ENCODE assay signal across 8 cellular contexts in genomic region chr6:63573899-63574553, GRCh38. TPM values are rescaled to one million over a fixed set of nuclear protein-coding genes. Genes with fewer than 3 reads are reported as not detected.
DNase-seq lines count a peak whose midpoint lies in the region; ATAC-seq and TF ChIP-seq lines count a peak whose summit lies in the region.

No MANE protein-coding gene starts in this region.

- peak overlapping the region; percentile 90 for H3K4me3 ChIP-seq in osteoblast (ENCODE audit: insufficient read depth, low read length)

- H3K79me2 ChIP-seq in osteoblast (ENCODE audit: insufficient read depth, low read length) = peaks cover 56% of the 10 kb centered on the region

- peak overlapping the region; percentile 92 for H3K27ac ChIP-seq in osteoblast (ENCODE audit: low read depth, low read length)

- H3K4me3 Mint-ChIP-seq in HFFc6 = peak overlapping the region; percentile 98
- H3K4me3 Mint-ChIP-seq in activated CD8-positive, alpha-beta T cell treated with anti-CD3 and anti-CD28 coated beads, Interleukin-2, amount 10 ng/mL, durations not matched to agents 7 days and 5 days = peak overlapping the region; percentile 96

- peak; percentile 84 for TF ChIP-seq CTCF in HFFc6 (IDR thresholded peaks at IDR 0.05)
- peak; percentile 73 for TF ChIP-seq CTCF in osteoblast (IDR thresholded peaks at IDR 0.05; ENCODE audit: extremely low read depth, low read depth, low read length)

- no peaks in the 10 kb centered on the region for H3K27me3 ChIP-seq in osteoblast (ENCODE audit: insufficient read depth, low read length)

- peaks cover 37% of the 10 kb centered on the region for H4K20me1 ChIP-seq in osteoblast (ENCODE audit: insufficient read depth, low read length)

- H3K4me1 ChIP-seq in osteoblast (ENCODE audit: insufficient read depth, low read length) = peaks cover 20% of the 10 kb centered on the region

- peaks cover 29% of the 10 kb centered on the region for H3K36me3 Mint-ChIP-seq in HFFc6 (ENCODE audit: low read depth)
- H3K36me3 Mint-ChIP-seq in activated CD8-positive, alpha-beta T cell treated with anti-CD3 and anti-CD28 coated beads, Interleukin-2, amount 10 ng/mL, durations not matched to agents 7 days and 5 days (ENCODE audit: low read depth) = peaks cover 38% of the 10 kb centered on the region

- peak; percentile 27 for DNase-seq in DMS53 treated with DMSO at 0.1 percent for 48 hours (lab: John Stamatoyannopoulos, UW; ENCODE audit: unreplicated experiment)
- peak; percentile 49 for DNase-seq in HFFc6
- DNase-seq in NCI-H526 treated with DMSO at 0.1 percent for 48 hours (lab: John Stamatoyannopoulos, UW) = peak; percentile 23
- peak; percentile 61 for DNase-seq in activated CD8-positive, alpha-beta T cell treated with anti-CD3 and anti-CD28 coated beads, Interleukin-2, amount 10 ng/mL, durations not matched to agents 7 days and 5 days
- DNase-seq in fibroblast of peridontal ligament (ENCODE audit: extremely low read depth) = peak; percentile 70
- DNase-seq in osteoblast (ENCODE audit: insufficient read length, low spot score, missing footprints) = peak; percentile 62

- POLR2A ChIA-PET in activated CD8-positive, alpha-beta T cell treated with anti-CD3 and anti-CD28 coated beads, Interleukin-2, amount 10 ng/mL, durations not matched to agents 7 days and 5 days (lab: Charles Lee) = interaction anchor here (0.6 to 2.3 kb wide), 12 partner anchors 24 to 221 kb away, joined by 3 to 21 read pairs (median 4); partner anchors contain the start of gene PHF3

- CTCF ChIA-PET in activated CD8-positive, alpha-beta T cell treated with anti-CD3 and anti-CD28 coated beads, Interleukin-2, amount 10 ng/mL, durations not matched to agents 7 days and 5 days (lab: Charles Lee) = interaction anchor here (0.6 to 2.3 kb wide), 24 partner anchors 10 to 221 kb away, joined by 3 to 18 read pairs (median 4); partner anchors contain the start of gene PHF3

- H3K9me3 Mint-ChIP-seq in HFFc6 = peaks cover 4% of the 10 kb centered on the region; the same call in 1 of the 2 replicates
- no peaks in the 10 kb centered on the region for H3K9me3 Mint-ChIP-seq in activated CD8-positive, alpha-beta T cell treated with anti-CD3 and anti-CD28 coated beads, Interleukin-2, amount 10 ng/mL, durations not matched to agents 7 days and 5 days (ENCODE audit: insufficient read depth)

- H3K27me3 Mint-ChIP-seq in HFFc6 (ENCODE audit: insufficient read depth) = peaks cover 7% of the 10 kb centered on the region; the same call in 1 of the 2 replicates
- H3K27me3 Mint-ChIP-seq in activated CD8-positive, alpha-beta T cell treated with anti-CD3 and anti-CD28 coated beads, Interleukin-2, amount 10 ng/mL, durations not matched to agents 7 days and 5 days (ENCODE audit: low read depth) = no peaks in the 10 kb centered on the region

- no peak for ATAC-seq in activated CD8-positive, alpha-beta T cell treated with anti-CD3 and anti-CD28 coated beads, Interleukin-2, amount 10 ng/mL, durations not matched to agents 7 days and 5 days
- ATAC-seq in GM18858 (IDR thresholded peaks at IDR 0.05; ENCODE audit: unreplicated experiment) (no peak), GM19023 (IDR thresholded peaks at IDR 0.05; ENCODE audit: unreplicated experiment) (no peak)

- H2AFZ ChIP-seq in osteoblast (ENCODE audit: low read length) = no peak overlapping the region

- no peaks in the 10 kb centered on the region for H3K9me3 ChIP-seq in osteoblast (ENCODE audit: low read depth, low read length)

- H3K36me3 ChIP-seq in osteoblast (ENCODE audit: insufficient read depth, low read length) = peaks cover 28% of the 10 kb centered on the region

- H3K27ac Mint-ChIP-seq in HFFc6 = peak overlapping the region; percentile 91
- H3K27ac Mint-ChIP-seq in activated CD8-positive, alpha-beta T cell treated with anti-CD3 and anti-CD28 coated beads, Interleukin-2, amount 10 ng/mL, durations not matched to agents 7 days and 5 days = peak overlapping the region; percentile 97

- H3K4me1 Mint-ChIP-seq in HFFc6 (ENCODE audit: low read depth) = peaks cover 39% of the 10 kb centered on the region
- H3K4me1 Mint-ChIP-seq in activated CD8-positive, alpha-beta T cell treated with anti-CD3 and anti-CD28 coated beads, Interleukin-2, amount 10 ng/mL, durations not matched to agents 7 days and 5 days (ENCODE audit: low read depth) = peaks cover 40% of the 10 kb centered on the region

- H3K4me2 ChIP-seq in osteoblast (ENCODE audit: insufficient read depth, low read length) = peak overlapping the region; percentile 94

RNA-seq across cellular contexts. Expression of gene PTP4A1, which starts 1.7 kb away (rescaled TPM):
- 100 to 1,000 TPM in 3 of 6 experiments, 10 to 100 TPM in 3; 86.1 to 109 (median 98.0) TPM for total RNA-seq in HFFc6 (2021; fragmentation: NEBNext Ultra II Directional; extraction: Animal tissue kit (Norgen Biotek cat#: 25700))
- total RNA-seq in activated CD8-positive, alpha-beta T cell treated with anti-CD3 and anti-CD28 coated beads, Interleukin-2, amount 10 ng/mL, durations not matched to agents 7 days and 5 days = 10 to 100 TPM; 86.6 to 87.0 TPM
- 24.2 and 46.0 TPM in 2 replicates for total RNA-seq in osteoblast
